24 cellular contexts compared by ENCODE assay signal in the genomic region with DNA sequence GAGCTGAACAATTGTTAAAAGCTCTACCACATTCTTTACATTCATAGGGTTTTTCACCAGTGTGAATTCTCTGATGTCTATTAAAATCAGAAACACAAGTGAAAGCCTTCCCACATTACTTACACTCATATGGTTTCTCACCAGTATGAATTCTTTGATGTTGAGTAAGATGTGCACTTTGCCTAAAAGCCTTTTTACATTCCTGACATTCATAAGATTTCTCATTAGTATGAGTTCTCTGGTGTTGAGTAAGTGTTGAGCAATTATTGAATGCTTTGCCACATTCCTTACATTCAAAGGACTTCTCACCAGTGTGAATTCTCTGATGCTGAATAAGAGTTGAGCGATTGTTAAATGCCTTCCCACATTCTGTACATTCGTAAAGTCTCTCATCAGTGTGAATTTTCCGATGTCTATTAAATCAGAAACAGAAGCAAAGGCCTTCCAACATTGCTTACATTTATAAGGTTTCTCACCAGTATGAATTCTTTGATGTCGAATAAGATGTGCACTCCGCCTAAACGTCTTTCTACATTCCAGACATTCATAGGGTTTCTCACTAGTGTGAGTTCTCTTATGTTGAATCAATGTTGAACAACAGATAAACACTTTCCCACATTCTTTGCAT. TPM values are rescaled to one million over a fixed set of nuclear protein-coding genes. Genes with fewer than 3 reads are reported as not detected.
DNase-seq lines count a peak whose midpoint lies in the region; ATAC-seq, FAIRE-seq and TF ChIP-seq lines count a peak whose summit lies in the region.
"Had no signal": no experiment of that assay in that cellular context is flagged by ENCODE, and none has a peak within 500 bp of the region (broad histone marks: within the 10 kb centered on the region; RNA-seq: fewer than 3 reads in every experiment).

No MANE protein-coding gene starts in this region.

- no peaks in the 10 kb centered on the region for H4K20me1 ChIP-seq in astrocyte (ENCODE audit: insufficient read depth, low read length)

- H3K27me3 ChIP-seq in astrocyte (ENCODE audit: insufficient read depth, low read length) (no peaks in the 10 kb centered on the region), liver (ENCODE audit: control insufficient read depth in 4 of 4, insufficient read depth in 4 of 4, low read length in 3 of 4) (no peaks in the 10 kb centered on the region), HAP-1 (ENCODE audit: low read depth) (no peaks in the 10 kb centered on the region), suprapubic skin (no peaks in the 10 kb centered on the region)
- H3K27me3 ChIP-seq: BE2C had no signal

- H3K27ac ChIP-seq in A549 (no peak overlapping the region), astrocyte (ENCODE audit: low read depth, low read length) (no peak overlapping the region), liver (ENCODE audit: low read depth in 1 of 2, low read length in 2 of 2) (no peak overlapping the region), suprapubic skin (no peak overlapping the region)

- H3K4me2 ChIP-seq in A549: no peak overlapping the region
- H3K4me2 ChIP-seq in astrocyte (ENCODE audit: low read length): no peak overlapping the region
- H3K4me2 ChIP-seq: SK-N-SH had no signal

- no peak overlapping the region for H3K27ac Mint-ChIP-seq in astrocyte (ENCODE audit: unreplicated experiment)
- H3K27ac Mint-ChIP-seq: CD4-positive, CD25-positive, alpha-beta regulatory T cell had no signal

- peak; percentile 95 for FAIRE-seq in A549 (lab: Jason Lieb, UNC)
- FAIRE-seq in H54 (lab: Jason Lieb, UNC): peak; percentile 85
- FAIRE-seq in astrocyte (lab: Jason Lieb, UNC): peak; percentile 54
- FAIRE-seq: GM12892, GM18507, RCC 7860 had no signal

- TF ChIP-seq POLR2A in A549 (IDR thresholded peaks at IDR 0.05; ENCODE audit: low read length) (no peak), H54 (IDR thresholded peaks at IDR 0.05; ENCODE audit: low read depth, low read length) (no peak), suprapubic skin (IDR thresholded peaks at IDR 0.05) (no peak)

- H3K4me3 Mint-ChIP-seq in astrocyte (ENCODE audit: unreplicated experiment): no peak overlapping the region
- H3K4me3 Mint-ChIP-seq: CD4-positive, CD25-positive, alpha-beta regulatory T cell had no signal

- no peak for TF ChIP-seq CTCF in A549 (IDR thresholded peaks at IDR 0.05)
- no peak for TF ChIP-seq CTCF in astrocyte (IDR thresholded peaks at IDR 0.05; ENCODE audit: insufficient read depth, low read depth, low read length)
- TF ChIP-seq CTCF in liver (IDR thresholded peaks at IDR 0.05; ENCODE audit: low read depth, low read length, missing input control): no peak
- TF ChIP-seq CTCF in suprapubic skin (IDR thresholded peaks at IDR 0.05): no peak

- H3K4me3 ChIP-seq in A549 (no peak overlapping the region), astrocyte (ENCODE audit: insufficient read depth, low read depth, low read length) (no peak overlapping the region), liver (ENCODE audit: low read depth in 1 of 3, low read length in 3 of 3) (peak overlapping the region in 2 of 3 donors; percentile 15 to 46), HAP-1 (no peak overlapping the region), suprapubic skin (no peak overlapping the region)

- ATAC-seq in A549 (no peak), HG03025 (IDR thresholded peaks at IDR 0.05; ENCODE audit: low FRiP score, unreplicated experiment) (no peak)

- POLR2A ChIA-PET in A549 (lab: Yijun Ruan, JAX): no interaction called here

- 22% methylated on average over 6 of the region's 6 CpGs for WGBS in A549 (ENCODE audit: missing lambda C conversion rate)
- 91% methylated on average over 6 of the region's 6 CpGs for WGBS in liver
- WGBS in suprapubic skin: 89% methylated on average over 6 of the region's 6 CpGs

- H2AFZ ChIP-seq in astrocyte (ENCODE audit: low read depth, low read length): no peak overlapping the region

- TF ChIP-seq EP300 in A549 (IDR thresholded peaks at IDR 0.05): no peak
- no peak for TF ChIP-seq EP300 in suprapubic skin (IDR thresholded peaks at IDR 0.05)

- no peak overlapping the region for H3K9ac ChIP-seq in astrocyte (ENCODE audit: low read length)
- H3K9ac ChIP-seq in liver (ENCODE audit: low read depth in 1 of 2, low read length in 2 of 2): no peak overlapping the region
- H3K9ac ChIP-seq: SK-N-SH had no signal

- H3K36me3 ChIP-seq in astrocyte (ENCODE audit: insufficient read depth, low read length): no peaks in the 10 kb centered on the region
- peaks cover 0 to 3% (median 0%) of the 10 kb centered on the region in 4 donors for H3K36me3 ChIP-seq in liver (ENCODE audit: control insufficient read depth in 4 of 4, insufficient read depth in 3 of 4, low read depth in 1 of 4, low read length in 3 of 4)
- peaks cover 2% of the 10 kb centered on the region; the same call in 1 of the 2 replicates for H3K36me3 ChIP-seq in HAP-1 (replicated peaks)
- H3K36me3 ChIP-seq in suprapubic skin: no peaks in the 10 kb centered on the region
- H3K36me3 ChIP-seq: BE2C had no signal

- no peaks in the 10 kb centered on the region for H3K27me3 Mint-ChIP-seq in astrocyte (ENCODE audit: low read depth, unreplicated experiment)
- H3K27me3 Mint-ChIP-seq: CD4-positive, CD25-positive, alpha-beta regulatory T cell had no signal

- no peaks in the 10 kb centered on the region for H3K79me2 ChIP-seq in astrocyte (ENCODE audit: insufficient read depth, low read length)

- CTCF ChIA-PET in A549 (lab: Yijun Ruan, JAX): interaction anchor here (0.6 kb wide), 1 partner anchor 105 kb away, joined by 3 read pairs; no protein-coding TSS in a partner anchor

- peaks cover 99% of the 10 kb centered on the region for H3K9me3 ChIP-seq in A549
- H3K9me3 ChIP-seq in astrocyte (ENCODE audit: insufficient read depth, low read depth, low read length): peaks cover 22% of the 10 kb centered on the region
- peaks cover 21 to 77% (median 33%) of the 10 kb centered on the region in 4 donors for H3K9me3 ChIP-seq in liver (ENCODE audit: control insufficient read depth in 4 of 4, low read length in 3 of 4)
- peaks cover 6% of the 10 kb centered on the region; the same call in 1 of the 2 replicates for H3K9me3 ChIP-seq in HAP-1
- peaks cover 62% of the 10 kb centered on the region for H3K9me3 ChIP-seq in suprapubic skin

- H3K4me1 ChIP-seq in A549 (no peaks in the 10 kb centered on the region), astrocyte (ENCODE audit: insufficient read depth, low read length) (no peaks in the 10 kb centered on the region), liver (ENCODE audit: control insufficient read depth in 4 of 4, insufficient read depth in 4 of 4, low read length in 3 of 4) (no peaks in the 10 kb centered on the region), HAP-1 (no peaks in the 10 kb centered on the region), suprapubic skin (no peaks in the 10 kb centered on the region)
- H3K4me1 ChIP-seq: BE2C, Caco-2 had no signal

- peaks cover 49% of the 10 kb centered on the region for H3K9me3 Mint-ChIP-seq in astrocyte (ENCODE audit: unreplicated experiment)

- TF ChIP-seq RAD21 in A549 (conservative IDR thresholded peaks at IDR 0.05 in 1 of 2, IDR thresholded peaks at IDR 0.05 in 1 of 2): no peak
- TF ChIP-seq RAD21 in liver (IDR thresholded peaks at IDR 0.05): no peak

- DNase-seq in A549 (ENCODE audit: low read depth in 1 of 2, low spot score in 1 of 2) (no peak), H54 (ENCODE audit: insufficient read length, low spot score) (no peak), astrocyte (ENCODE audit: low read depth) (no peak), HAP-1 (ENCODE audit: low spot score in 2 of 2) (no peak), suprapubic skin (ENCODE audit: low spot score in 2 of 2) (no peak), dermis blood vessel endothelial cell (no peak)
- DNase-seq: BE2C; Caco-2; CD4-positive, CD25-positive, alpha-beta regulatory T cell; EL; H7; KG1; NCI-H1417; NCI-H187; NCI-H2227 treated with DMSO at 0.1 percent for 48 hours; NCI-H510A treated with DMSO at 0.1 percent for 48 hours; NCI-H774; SHP77; SK-N-SH had no signal

- in situ Hi-C loops in HAP-1 (cut with MboI; ENCODE audit: low sequenced_read_pairs): no loop called here

- no peaks in the 10 kb centered on the region for H3K4me1 Mint-ChIP-seq in astrocyte (ENCODE audit: low read depth, unreplicated experiment)
- H3K4me1 Mint-ChIP-seq: CD4-positive, CD25-positive, alpha-beta regulatory T cell had no signal

- H3K36me3 Mint-ChIP-seq in astrocyte (ENCODE audit: low read depth, unreplicated experiment): peaks cover 3% of the 10 kb centered on the region

TF ChIP-seq in A549, 52 proteins besides CTCF, POLR2A, EP300 and RAD21 (continues in another document):
- TF ChIP-seq ZSCAN20 (CRISPR knock-in tag; IDR thresholded peaks at IDR 0.05) (no peak), CBX8 (IDR thresholded peaks at IDR 0.05) (no peak)

TF ChIP-seq in liver, 16 proteins besides CTCF, POLR2A, EP300 and RAD21 (continues in another document):
- no peak for TF ChIP-seq HNF4A (conservative IDR thresholded peaks at IDR 0.05)
- no peak for TF ChIP-seq FOXA2 (IDR thresholded peaks at IDR 0.05)
- no peak for TF ChIP-seq FOXA1 (IDR thresholded peaks at IDR 0.05)

RNA-seq across cellular contexts. Expression of gene ZFP30, which starts 14.2 kb away (rescaled TPM):
- 9.0 and 9.2 TPM in 2 replicates for polyA plus RNA-seq in A549 (2011; rRNA removed)
- polyA plus RNA-seq in A549 (2012; cell fraction: cytosol; rRNA removed): 2.1 and 2.3 TPM in 2 replicates
- 5.0 and 6.0 TPM in 2 replicates for polyA plus RNA-seq in A549 (2012; cell fraction: nucleus; rRNA removed)
- 8.3 to 9.2 TPM (median 8.4 TPM) in 3 replicates for polyA plus RNA-seq in A549 (2017; fragmentation: RNase III; extraction: RNeasy Plus Mini Kit Qiagen cat#74134 plus additional on column Dnase treatment)
- 4.8 and 6.9 TPM in 2 replicates for polyA minus RNA-seq in A549 (2011; rRNA and poly(A)+ RNA removed)
- 13.4 and 13.9 TPM in 2 replicates for total RNA-seq in astrocyte
- 1 to 10 TPM; 5.6 to 5.8 TPM for total RNA-seq in liver
- polyA plus RNA-seq in liver: 1 to 10 TPM in 1 of 2 donors, under 1 TPM in 1; 0.74 to 1.3 TPM
- total RNA-seq in suprapubic skin: 10 to 100 TPM in 3 of 4 donors, 1 to 10 TPM in 1; 7.9 to 15.1 (median 11.6) TPM
- total RNA-seq in dermis blood vessel endothelial cell: 14.8 and 23.3 TPM in 2 replicates

RNA-seq across cellular contexts. Expression of gene ZNF607, which starts 50.1 kb away (rescaled TPM):
- 5.9 and 6.4 TPM in 2 replicates for polyA plus RNA-seq in A549 (2011; rRNA removed)
- polyA plus RNA-seq in A549 (2012; cell fraction: cytosol; rRNA removed): 2.4 and 2.7 TPM in 2 replicates
- 5.0 and 6.2 TPM in 2 replicates for polyA plus RNA-seq in A549 (2012; cell fraction: nucleus; rRNA removed)
- polyA plus RNA-seq in A549 (2017; fragmentation: RNase III; extraction: RNeasy Plus Mini Kit Qiagen cat#74134 plus additional on column Dnase treatment): 5.8 to 6.8 TPM (median 6.0 TPM) in 3 replicates
- polyA minus RNA-seq in A549 (2011; rRNA and poly(A)+ RNA removed): 6.1 and 6.5 TPM in 2 replicates
- 5.2 and 6.3 TPM in 2 replicates for total RNA-seq in astrocyte
- 1 to 10 TPM in 1 of 2 donors, under 1 TPM in 1; 0.84 to 2.6 TPM for total RNA-seq in liver
- polyA plus RNA-seq in liver: under 1 TPM; 0.22 to 0.28 TPM
- 10 to 100 TPM in 1 of 4 donors, 1 to 10 TPM in 3; 2.8 to 10.5 (median 4.3) TPM for total RNA-seq in suprapubic skin
- 4.6 and 4.8 TPM in 2 replicates for total RNA-seq in dermis blood vessel endothelial cell

Comparison
In these comparisons a context has a peak if more than half of its experiments do, and no peak if none do; other contexts are left out.
1. H3K4me3 ChIP-seq: peak in liver (2 of 3); none in A549 (single experiment), astrocyte (single experiment), HAP-1 (single experiment) and suprapubic skin (single experiment).